8 cellular contexts compared by ENCODE assay signal in the genomic region with DNA sequence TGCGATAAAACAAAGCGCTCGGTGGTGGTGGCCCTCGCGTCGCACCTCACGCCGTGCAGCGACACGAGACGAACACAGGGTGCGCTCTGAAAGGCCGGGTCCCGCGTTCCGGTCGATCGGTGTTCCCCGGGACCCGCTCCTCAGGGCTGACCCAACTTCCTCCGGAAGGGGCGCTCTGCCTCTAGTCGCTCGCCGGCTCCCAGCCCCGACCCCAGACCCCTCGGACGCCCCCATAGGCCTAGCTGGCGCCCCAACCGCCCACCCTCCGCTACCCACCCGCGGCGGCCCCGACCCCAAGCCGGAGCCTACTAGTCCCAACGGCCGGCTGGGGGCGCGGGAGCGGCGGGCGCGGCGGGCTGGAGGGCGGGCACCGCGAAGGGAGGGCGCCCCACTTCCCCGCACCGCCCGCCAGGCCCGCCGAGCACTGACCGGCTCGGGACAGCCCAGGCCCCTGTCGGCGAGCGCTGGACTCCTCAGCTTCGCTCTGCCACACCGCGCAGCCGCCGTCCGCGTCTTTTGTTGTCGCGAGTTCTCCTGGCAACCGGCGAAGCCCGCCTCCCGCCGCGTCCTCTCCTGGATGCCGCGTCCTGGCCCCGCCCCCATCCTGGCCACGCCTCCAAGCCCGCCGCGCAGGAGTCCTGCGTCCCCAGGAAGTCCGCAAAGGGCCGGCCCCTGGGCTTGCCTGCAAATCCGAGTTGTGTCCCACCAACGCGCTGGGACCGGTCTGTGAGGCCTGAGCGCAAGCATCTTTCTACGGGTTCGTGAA. TPM values are rescaled to one million over a fixed set of nuclear protein-coding genes. Genes with fewer than 3 reads are reported as not detected.
DNase-seq lines count a peak whose midpoint lies in the region; ATAC-seq and TF ChIP-seq lines count a peak whose summit lies in the region.

A gene with protein sequence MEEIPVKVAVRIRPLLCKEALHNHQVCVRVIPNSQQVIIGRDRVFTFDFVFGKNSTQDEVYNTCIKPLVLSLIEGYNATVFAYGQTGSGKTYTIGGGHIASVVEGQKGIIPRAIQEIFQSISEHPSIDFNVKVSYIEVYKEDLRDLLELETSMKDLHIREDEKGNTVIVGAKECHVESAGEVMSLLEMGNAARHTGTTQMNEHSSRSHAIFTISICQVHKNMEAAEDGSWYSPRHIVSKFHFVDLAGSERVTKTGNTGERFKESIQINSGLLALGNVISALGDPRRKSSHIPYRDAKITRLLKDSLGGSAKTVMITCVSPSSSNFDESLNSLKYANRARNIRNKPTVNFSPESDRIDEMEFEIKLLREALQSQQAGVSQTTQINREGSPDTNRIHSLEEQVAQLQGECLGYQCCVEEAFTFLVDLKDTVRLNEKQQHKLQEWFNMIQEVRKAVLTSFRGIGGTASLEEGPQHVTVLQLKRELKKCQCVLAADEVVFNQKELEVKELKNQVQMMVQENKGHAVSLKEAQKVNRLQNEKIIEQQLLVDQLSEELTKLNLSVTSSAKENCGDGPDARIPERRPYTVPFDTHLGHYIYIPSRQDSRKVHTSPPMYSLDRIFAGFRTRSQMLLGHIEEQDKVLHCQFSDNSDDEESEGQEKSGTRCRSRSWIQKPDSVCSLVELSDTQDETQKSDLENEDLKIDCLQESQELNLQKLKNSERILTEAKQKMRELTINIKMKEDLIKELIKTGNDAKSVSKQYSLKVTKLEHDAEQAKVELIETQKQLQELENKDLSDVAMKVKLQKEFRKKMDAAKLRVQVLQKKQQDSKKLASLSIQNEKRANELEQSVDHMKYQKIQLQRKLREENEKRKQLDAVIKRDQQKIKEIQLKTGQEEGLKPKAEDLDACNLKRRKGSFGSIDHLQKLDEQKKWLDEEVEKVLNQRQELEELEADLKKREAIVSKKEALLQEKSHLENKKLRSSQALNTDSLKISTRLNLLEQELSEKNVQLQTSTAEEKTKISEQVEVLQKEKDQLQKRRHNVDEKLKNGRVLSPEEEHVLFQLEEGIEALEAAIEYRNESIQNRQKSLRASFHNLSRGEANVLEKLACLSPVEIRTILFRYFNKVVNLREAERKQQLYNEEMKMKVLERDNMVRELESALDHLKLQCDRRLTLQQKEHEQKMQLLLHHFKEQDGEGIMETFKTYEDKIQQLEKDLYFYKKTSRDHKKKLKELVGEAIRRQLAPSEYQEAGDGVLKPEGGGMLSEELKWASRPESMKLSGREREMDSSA (N-terminal part only) (minus strand): TSS at position 491 of the 766 bp plus-strand sequence. CDS start 5,841 bp downstream, outside the sequence.

- TF ChIP-seq POLR2A in esophagus muscularis mucosa (IDR thresholded peaks at IDR 0.05; ENCODE audit: low read depth) = peak; percentile 6

- peak within 1 kb of the TSS; percentile 76 for H3K4me3 ChIP-seq in DOHH2 (ENCODE audit: low read length)
- H3K4me3 ChIP-seq in Panc1 (ENCODE audit: low read depth in 2 of 2, low read length in 2 of 2) = peak within 1 kb of the TSS; percentile 54 to 79
- peak within 1 kb of the TSS; percentile 79 to 100 (median 85) for H3K4me3 ChIP-seq in esophagus muscularis mucosa

- H3K4me1 ChIP-seq in DOHH2 (ENCODE audit: control insufficient read depth, low read length) = peaks cover 24% of the 10 kb centered on the region
- no peaks in the 10 kb centered on the region; the same call in 1 of the 2 replicates for H3K4me1 ChIP-seq in Panc1 (ENCODE audit: control insufficient read depth, insufficient read depth, low read length)
- peaks cover 3 to 17% (median 16%) of the 10 kb centered on the region in 4 donors for H3K4me1 ChIP-seq in esophagus muscularis mucosa

- H3K27me3 ChIP-seq in DOHH2 (ENCODE audit: control insufficient read depth, low read length) = no peaks in the 10 kb centered on the region
- H3K27me3 ChIP-seq in Panc1 (ENCODE audit: control insufficient read depth, insufficient read depth, low read length) = no peaks in the 10 kb centered on the region
- no peaks in the 10 kb centered on the region for H3K27me3 ChIP-seq in esophagus muscularis mucosa

- TF ChIP-seq CTCF in DOHH2 (IDR thresholded peaks at IDR 0.05; ENCODE audit: low read depth, low read length, poor library complexity, severe bottlenecking) = peak; percentile 57
- TF ChIP-seq CTCF in Panc1 (IDR thresholded peaks at IDR 0.05) = peak; percentile 71
- TF ChIP-seq CTCF in esophagus muscularis mucosa (IDR thresholded peaks at IDR 0.05) = peak; percentile 19 to 57 (median 53)

- peak within 1 kb of the TSS; percentile 62 for H3K4me2 ChIP-seq in DOHH2 (ENCODE audit: low read length)

- H3K27ac Mint-ChIP-seq in activated T-cell treated with anti-CD3 and anti-CD28 coated beads, Interleukin-2, amount 50 U/mL, for 72 hours = peak within 1 kb of the TSS; percentile 97

- WGBS in esophagus muscularis mucosa = under 1% methylated on average over 35 of the region's 91 CpGs

- peaks cover 2% of the 10 kb centered on the region; the same call in 1 of the 2 replicates for H3K36me3 ChIP-seq in DOHH2 (ENCODE audit: control insufficient read depth, low read length)
- no peaks in the 10 kb centered on the region for H3K36me3 ChIP-seq in KOPT-K1 (ENCODE audit: insufficient read depth, low read length)
- H3K36me3 ChIP-seq in Panc1 (ENCODE audit: control insufficient read depth, insufficient read depth, low read length) = no peaks in the 10 kb centered on the region
- H3K36me3 ChIP-seq in esophagus muscularis mucosa = peaks cover 0 to 6% (median 0%) of the 10 kb centered on the region in 4 donors

- peaks cover 16% of the 10 kb centered on the region for H3K4me1 Mint-ChIP-seq in activated T-cell treated with anti-CD3 and anti-CD28 coated beads, Interleukin-2, amount 50 U/mL, for 72 hours (ENCODE audit: low read depth)

- intact Hi-C loops in Panc1 (cut with micrococcal nuclease; ENCODE audit: unreplicated experiment) (no loop called here), esophagus muscularis mucosa (cut with DNase I) (loop anchor here (5.0 kb wide), 1 partner anchor 214 kb away; a partner anchor contains a TSS)

- no peaks in the 10 kb centered on the region for H3K9me3 Mint-ChIP-seq in activated T-cell treated with anti-CD3 and anti-CD28 coated beads, Interleukin-2, amount 50 U/mL, for 72 hours

- H3K9me2 ChIP-seq in DOHH2 (replicated peaks; ENCODE audit: control insufficient read depth, low read length) = no peaks in the 10 kb centered on the region

- H3K27ac ChIP-seq in DOHH2 (ENCODE audit: low read depth, low read length) = peak within 1 kb of the TSS; percentile 58
- H3K27ac ChIP-seq in KOPT-K1 (ENCODE audit: low read depth, low read length, poor library complexity, severe bottlenecking) = peak within 1 kb of the TSS; percentile 62
- peak within 1 kb of the TSS; percentile 90 for H3K27ac ChIP-seq in Panc1 (ENCODE audit: low read length)
- peak within 1 kb of the TSS; percentile 97 to 100 (median 98) for H3K27ac ChIP-seq in esophagus muscularis mucosa (replicated peaks in 1 of 4)

- H3K9me3 ChIP-seq in DOHH2 (ENCODE audit: control insufficient read depth, insufficient read depth, low read length) (no peaks in the 10 kb centered on the region), KOPT-K1 (ENCODE audit: insufficient read depth, low read length, poor library complexity, severe bottlenecking) (no peaks in the 10 kb centered on the region), Panc1 (ENCODE audit: control insufficient read depth, insufficient read depth, low read depth, low read length) (no peaks in the 10 kb centered on the region), esophagus muscularis mucosa (no peaks in the 10 kb centered on the region)

- no TSS peak for BruUV-seq in Panc1 (replicated peaks; lab: Mats Ljungman, UMichigan)

- no peaks in the 10 kb centered on the region for H3K27me3 Mint-ChIP-seq in activated T-cell treated with anti-CD3 and anti-CD28 coated beads, Interleukin-2, amount 50 U/mL, for 72 hours (ENCODE audit: low read depth)

- POLR2A ChIA-PET in Panc1 (lab: Charles Lee) = interaction anchor here (0.6 kb wide), 1 partner anchor 11 kb away, joined by 4 read pairs; no protein-coding TSS in a partner anchor

- peak within 1 kb of the TSS; percentile 86 to 92 for H3K4me3 Mint-ChIP-seq in activated T-cell treated with anti-CD3 and anti-CD28 coated beads, Interleukin-2, amount 50 U/mL, for 72 hours

- CTCF ChIA-PET in Panc1 (lab: Charles Lee) = interaction anchor here (0.6 kb wide), 1 partner anchor 265 kb away, joined by 3 read pairs; no protein-coding TSS in a partner anchor

- DNase-seq in Panc1 (ENCODE audit: low read depth, low spot score) (peak; percentile 61), esophagus muscularis mucosa (ENCODE audit: extremely low spot score) (peak; percentile 98), myocyte (ENCODE audit: low read depth) (peak; percentile 97)
- peak; percentile 98 to 99 for DNase-seq in activated T-cell treated with anti-CD3 and anti-CD28 coated beads, Interleukin-2, amount 50 U/mL, for 72 hours
- DNase-seq in stimulated activated CD8-positive, alpha-beta memory T cell treated with anti-CD3 and anti-CD28 coated beads, Interleukin-7, amount 100 ng/mL, for 4 hours (ENCODE audit: low read depth in 2 of 2) = peak; percentile 87 to 94

- H3F3A ChIP-seq in DOHH2 (ENCODE audit: control insufficient read depth, insufficient read depth) = 0 out of 2 replicates have a peak, but pooled peaks cover 3% of the 10 kb centered on the region

- no peaks in the 10 kb centered on the region for H4K20me1 ChIP-seq in DOHH2 (ENCODE audit: control insufficient read depth, insufficient read depth, low read depth, low read length)

- ATAC-seq in GM21786 (IDR thresholded peaks at IDR 0.05; ENCODE audit: unreplicated experiment) (peak; percentile 90), Panc1 (peak; percentile 96)
- ATAC-seq in activated T-cell treated with anti-CD3 and anti-CD28 coated beads, Interleukin-2, amount 50 U/mL, for 72 hours (replicated peaks in 1 of 2) = peak; percentile 88 to 92

- in situ Hi-C loops in Panc1 (cut with HindIII; ENCODE audit: low pct_unique_long_range_greater_than_20kb, low sequenced_read_pairs) = no loop called here

- H3K36me3 Mint-ChIP-seq in activated T-cell treated with anti-CD3 and anti-CD28 coated beads, Interleukin-2, amount 50 U/mL, for 72 hours (ENCODE audit: insufficient read depth in 2 of 2) = no peaks in the 10 kb centered on the region

- no peak for TF ChIP-seq EP300 in esophagus muscularis mucosa (IDR thresholded peaks at IDR 0.05)

- peaks cover 10% of the 10 kb centered on the region for H3K79me2 ChIP-seq in DOHH2 (ENCODE audit: control insufficient read depth, low read length)

RNA-seq across cellular contexts. Expression of the gene that starts here (rescaled TPM):
- total RNA-seq in Panc1 (2021; ENCODE audit: unreplicated experiment) = 3.4 TPM
- polyA plus RNA-seq in Panc1 (2012; ENCODE audit: insufficient read length) = 1.3 TPM
- 1 to 10 TPM; 5.4 to 6.4 TPM for total RNA-seq in activated T-cell treated with anti-CD3 and anti-CD28 coated beads, Interleukin-2, amount 50 U/mL, for 72 hours
- total RNA-seq in esophagus muscularis mucosa = 1 to 10 TPM; 3.9 to 5.4 (median 4.5) TPM
- 1.4 and 2.6 TPM in 2 replicates for total RNA-seq in myocyte
- 1.1 TPM for polyA plus RNA-seq in myocyte (2012)

Comparison
In these comparisons a context has a peak if more than half of its experiments do, and no peak if none do; other contexts are left out.
1. Peak in every context shown above with its lines: DNase-seq, ATAC-seq, H3K4me3 ChIP-seq and H3K27ac ChIP-seq.